Comparison of ENCODE assay signal across 8 cellular contexts in genomic region chr17:81119223-81120148, GRCh38.
DNase-seq lines count a peak whose midpoint lies in the region; TF ChIP-seq lines count a peak whose summit lies in the region.

No MANE protein-coding gene starts in this region.

- CTCF ChIA-PET in HEK293 (lab: Yijun Ruan, JAX): no interaction called here

- H3K4me1 ChIP-seq in HEK293 (ENCODE audit: control insufficient read depth, insufficient read depth, low read length): no peaks in the 10 kb centered on the region

- DNase-seq in AG09309 (ENCODE audit: low read depth): peak; percentile 41
- DNase-seq in NOMO-1 treated with DMSO at 0.1 percent for 48 hours (lab: John Stamatoyannopoulos, UW; ENCODE audit: unreplicated experiment): peak; percentile 26
- DNase-seq in activated T-cell treated with anti-CD3 and anti-CD28 coated beads, Interleukin-2, amount 50 U/mL, for 1 hour: peak; percentile 90
- DNase-seq in erythroblast (lab: John Stamatoyannopoulos, UW): peak; percentile 94 to 96
- peak; percentile 74 for DNase-seq in middle frontal gyrus (ENCODE audit: extremely low spot score, low spot score)
- peak; percentile 69 for DNase-seq in stimulated activated CD8-positive, alpha-beta memory T cell treated with anti-CD3 and anti-CD28 coated beads, Interleukin-4, amount 100 ng/mL, for 24 hours (ENCODE audit: low read depth)
- no peak for DNase-seq in NCI-H2107 (lab: John Stamatoyannopoulos, UW)

- POLR2A ChIA-PET in HEK293 (lab: Yijun Ruan, JAX): interaction anchor here (0.6 to 1.5 kb wide), 3 partner anchors 104 to 119 kb away, joined by 3 to 4 read pairs (median 3); partner anchors contain the start of genes NDUFAF8 and TEPSIN

- no peak for TF ChIP-seq POLR2A in erythroblast (IDR thresholded peaks at IDR 0.05; ENCODE audit: low read length)

- no peak for TF ChIP-seq CTCF in AG09309 (IDR thresholded peaks at IDR 0.05; ENCODE audit: control insufficient read depth, insufficient read depth, low read depth, low read length, missing control alignments)
- TF ChIP-seq CTCF in HEK293 (tag by site-specific recombination; IDR thresholded peaks at IDR 0.05): no peak

- H3K4me3 ChIP-seq in AG09309 (ENCODE audit: control insufficient read depth, low read depth, low read length): peak overlapping the region; percentile 38
- peak overlapping the region; percentile 34 for H3K4me3 ChIP-seq in HEK293 (ENCODE audit: low read depth, low read length)

- H3K36me3 ChIP-seq in HEK293 (ENCODE audit: control insufficient read depth in 2 of 2, insufficient read depth in 1 of 2, low read length in 2 of 2): peaks cover 0 to 7% of the 10 kb centered on the region in 2 experiments; a peak in 1 of 3 replicates

- H3K9me3 ChIP-seq in HEK293 (ENCODE audit: control insufficient read depth, insufficient read depth, low read depth, low read length): no peaks in the 10 kb centered on the region

- H3K27ac ChIP-seq in HEK293 (ENCODE audit: extremely low read depth, low read depth, low read length): no peak overlapping the region; the same call in 1 of the 2 replicates

TF ChIP-seq in HEK293, 187 proteins besides CTCF, POLR2A, EP300 and RAD21:
- TF ChIP-seq ZNF670 (tag by site-specific recombination; IDR thresholded peaks at IDR 0.05; ENCODE audit: low read depth) (no peak), ZNF138 (tag by site-specific recombination; IDR thresholded peaks at IDR 0.05; ENCODE audit: borderline replicate concordance) (no peak), ZFHX2 (tag by site-specific recombination; conservative IDR thresholded peaks at IDR 0.05) (peak; percentile 47; the same call in 1 of the 2 replicates), ZNF629 (tag by site-specific recombination; IDR thresholded peaks at IDR 0.05) (peak; percentile 55), KLF8 (tag by site-specific recombination; IDR thresholded peaks at IDR 0.05) (peak; percentile 63; the same call in 1 of the 2 replicates), PRDM10 (tag by site-specific recombination; IDR thresholded peaks at IDR 0.05) (no peak), ZNF596 (tag by site-specific recombination; IDR thresholded peaks at IDR 0.05) (no peak), ATF2 (tag by site-specific recombination; IDR thresholded peaks at IDR 0.05; ENCODE audit: low read depth) (peak; percentile 89), EGR2 (tag by site-specific recombination; IDR thresholded peaks at IDR 0.05; ENCODE audit: low read depth) (0 out of 2 replicates have a peak, but pooled peaks have one; percentile 18), ZNF645 (tag by site-specific recombination; IDR thresholded peaks at IDR 0.05) (no peak), INSM2 (tag by site-specific recombination; IDR thresholded peaks at IDR 0.05) (no peak), ZNF416 (tag by site-specific recombination; IDR thresholded peaks at IDR 0.05) (no peak), ZNF302 (tag by site-specific recombination; IDR thresholded peaks at IDR 0.05; ENCODE audit: low read depth) (no peak), ZNF529 (tag by site-specific recombination; IDR thresholded peaks at IDR 0.05; ENCODE audit: insufficient replicate concordance) (no peak), ZNF580 (tag by site-specific recombination; IDR thresholded peaks at IDR 0.05) (no peak), KLF1 (tag by site-specific recombination; IDR thresholded peaks at IDR 0.05) (0 out of 2 replicates have a peak, but pooled peaks have one; percentile 9), ZNF600 (tag by site-specific recombination; IDR thresholded peaks at IDR 0.05) (no peak), SETDB1 (IDR thresholded peaks at IDR 0.05; ENCODE audit: insufficient read length, low read length) (no peak), SP2 (tag by site-specific recombination; IDR thresholded peaks at IDR 0.05) (peak; percentile 70), HOXD13 (CRISPR knock-in tag; IDR thresholded peaks at IDR 0.05; ENCODE audit: borderline replicate concordance) (no peak), IKZF3 (tag by site-specific recombination; IDR thresholded peaks at IDR 0.05) (no peak), ZNF664 (tag by site-specific recombination; IDR thresholded peaks at IDR 0.05) (no peak), ZNF792 (tag by site-specific recombination; IDR thresholded peaks at IDR 0.05) (no peak), ZBTB21 (tag by site-specific recombination; IDR thresholded peaks at IDR 0.05) (0 out of 2 replicates have a peak, but pooled peaks have one; percentile 32), SP3 (tag by site-specific recombination; IDR thresholded peaks at IDR 0.05) (peak; percentile 35; the same call in 1 of the 2 replicates)
